22 cellular contexts compared by ENCODE assay signal in genomic region chr11:35765211-35765610, GRCh38.
DNase-seq lines count a peak whose midpoint lies in the region; TF ChIP-seq lines count a peak whose summit lies in the region.
"Had no signal": no experiment of that assay in that cellular context is flagged by ENCODE, and none has a peak within 500 bp of the region (broad histone marks: within the 10 kb centered on the region; RNA-seq: fewer than 3 reads in every experiment).

No MANE protein-coding gene starts in this region.

- H3K27me3 Mint-ChIP-seq in glutamatergic neuron (ENCODE audit: unreplicated experiment), result no peaks in the 10 kb centered on the region

- H2BK120ac ChIP-seq in trophoblast cell (ENCODE audit: insufficient read depth, low read length, poor library complexity), result no peak overlapping the region

- H4K8ac ChIP-seq in trophoblast cell (ENCODE audit: low read depth, low read length), result no peak overlapping the region

- no peaks in the 10 kb centered on the region for H3K79me2 ChIP-seq in trophoblast cell (ENCODE audit: control insufficient read depth, insufficient read depth, low read length, poor library complexity)

- DNase-seq in EH (ENCODE audit: low read depth) (peak; percentile 23), M059J (ENCODE audit: low read depth) (peak; percentile 11), epithelial cell of esophagus (ENCODE audit: low read depth) (peak; percentile 23), trophoblast cell (peak; percentile 5 to 73), NCI-H748 treated with DMSO at 0.1 percent for 48 hours (lab: John Stamatoyannopoulos, UW) (no peak), hepatic stellate cell (ENCODE audit: low spot score) (no peak), glutamatergic neuron (no peak), right atrium auricular region (ENCODE audit: low spot score) (no peak)
- DNase-seq: 8988T; ACHN; Calu3; DMS79 treated with DMSO at 0.1 percent for 48 hours; Kasumi-1; MG63; NCI-H2029; NCI-H446; NCI-H524 treated with DMSO at 0.1 percent for 48 hours; NCI-H82; NK-92 treated with Interleukin-12 subunit alpha and Interleukin-12 subunit beta, amount 100 ng/mL, for 24 hours; PC-9; RPMI8226; SHP77 had no signal

- H3K4me1 Mint-ChIP-seq in glutamatergic neuron (ENCODE audit: low read depth, unreplicated experiment), result peaks cover 6% of the 10 kb centered on the region

- H3K36me3 Mint-ChIP-seq in glutamatergic neuron (ENCODE audit: unreplicated experiment), result no peaks in the 10 kb centered on the region

- H3K9ac ChIP-seq in trophoblast cell (ENCODE audit: low read length), result no peak overlapping the region

- no peak overlapping the region for H3K18ac ChIP-seq in trophoblast cell (ENCODE audit: low read length)

- H3K4me1 ChIP-seq in trophoblast cell (ENCODE audit: control insufficient read depth in 1 of 2, insufficient read depth in 2 of 2, low read length in 2 of 2), result peaks cover 2 to 4% of the 10 kb centered on the region in 2 experiments
- peaks cover 0 to 16% of the 10 kb centered on the region in 2 donors for H3K4me1 ChIP-seq in right atrium auricular region

- no peak overlapping the region for H3K14ac ChIP-seq in trophoblast cell (ENCODE audit: low read length)

- H3K9me3 Mint-ChIP-seq in glutamatergic neuron (ENCODE audit: unreplicated experiment), result peaks cover 2% of the 10 kb centered on the region

- H3K23ac ChIP-seq in trophoblast cell (ENCODE audit: low read length), result no peak overlapping the region

- H2AFZ ChIP-seq in trophoblast cell (ENCODE audit: insufficient read depth, low read length, poor library complexity), result no peak overlapping the region
- H2AFZ ChIP-seq: PC-9 had no signal

- no peak overlapping the region for H2BK5ac ChIP-seq in trophoblast cell (ENCODE audit: low read depth, low read length, poor library complexity)

- H3K36me3 ChIP-seq in trophoblast cell (ENCODE audit: control insufficient read depth in 1 of 2, insufficient read depth in 2 of 2, low read length in 2 of 2) (no peaks in the 10 kb centered on the region), right atrium auricular region (no peaks in the 10 kb centered on the region)

- H4K91ac ChIP-seq in trophoblast cell (ENCODE audit: low read depth, low read length), result no peak overlapping the region

- H3K4me3 ChIP-seq in epithelial cell of esophagus (ENCODE audit: low read length), result no peak overlapping the region
- no peak overlapping the region for H3K4me3 ChIP-seq in trophoblast cell (ENCODE audit: low read depth, low read length)
- no peak overlapping the region for H3K4me3 ChIP-seq in right atrium auricular region
- H3K4me3 ChIP-seq: MG63, PC-9 had no signal

- H3K9me3 ChIP-seq in trophoblast cell (ENCODE audit: insufficient read depth, low read depth, low read length), result no peaks in the 10 kb centered on the region
- H3K9me3 ChIP-seq in right atrium auricular region, result no peaks in the 10 kb centered on the region

- no peak overlapping the region for H3K27ac Mint-ChIP-seq in glutamatergic neuron (ENCODE audit: unreplicated experiment)

- no peak overlapping the region for H2AK5ac ChIP-seq in trophoblast cell (ENCODE audit: low read length)

- no peak overlapping the region for H3K4ac ChIP-seq in trophoblast cell (ENCODE audit: low read depth, low read length)

- H3K27ac ChIP-seq in trophoblast cell (ENCODE audit: low read depth, low read length) (no peak overlapping the region), right atrium auricular region (no peak overlapping the region)
- H3K27ac ChIP-seq: PC-9 had no signal

- H3K27me3 ChIP-seq in trophoblast cell (ENCODE audit: insufficient read depth, low read length) (no peaks in the 10 kb centered on the region), right atrium auricular region (no peaks in the 10 kb centered on the region)
- H3K27me3 ChIP-seq: MG63 had no signal

- H2BK12ac ChIP-seq in trophoblast cell (ENCODE audit: low read length), result no peak overlapping the region

- WGBS in trophoblast cell (ENCODE audit: extremely low coverage, insufficient coverage, insufficient read length), result no CpG with 5 or more reads among the region's 1 CpG

- no peak overlapping the region for H3K4me2 ChIP-seq in trophoblast cell (ENCODE audit: low read length)
- H3K4me2 ChIP-seq: PC-9 had no signal

- peaks cover 2% of the 10 kb centered on the region for H3K79me1 ChIP-seq in trophoblast cell (ENCODE audit: low read length)

- no peak overlapping the region for H3K4me3 Mint-ChIP-seq in glutamatergic neuron (ENCODE audit: unreplicated experiment)

- no peak overlapping the region for H4K12ac ChIP-seq in trophoblast cell (ENCODE audit: low read depth, low read length)

- no peak for TF ChIP-seq CTCF in epithelial cell of esophagus (IDR thresholded peaks at IDR 0.05; ENCODE audit: insufficient read depth, low read depth, low read length, missing control alignments)
- no peak for TF ChIP-seq CTCF in glutamatergic neuron (IDR thresholded peaks at IDR 0.05; ENCODE audit: partially characterized antibody, unreplicated experiment)
- no peak for TF ChIP-seq CTCF in right atrium auricular region (IDR thresholded peaks at IDR 0.05)

Comparison
In these comparisons a context has a peak if more than half of its experiments do, and no peak if none do; other contexts are left out.
1. DNase-seq: peak in EH (single experiment), M059J (single experiment), epithelial cell of esophagus (single experiment) and trophoblast cell (2 of 2); none in NCI-H748 treated with DMSO at 0.1 percent for 48 hours (single experiment), hepatic stellate cell (single experiment), glutamatergic neuron (single experiment) and right atrium auricular region (single experiment).